In the genomic region with DNA sequence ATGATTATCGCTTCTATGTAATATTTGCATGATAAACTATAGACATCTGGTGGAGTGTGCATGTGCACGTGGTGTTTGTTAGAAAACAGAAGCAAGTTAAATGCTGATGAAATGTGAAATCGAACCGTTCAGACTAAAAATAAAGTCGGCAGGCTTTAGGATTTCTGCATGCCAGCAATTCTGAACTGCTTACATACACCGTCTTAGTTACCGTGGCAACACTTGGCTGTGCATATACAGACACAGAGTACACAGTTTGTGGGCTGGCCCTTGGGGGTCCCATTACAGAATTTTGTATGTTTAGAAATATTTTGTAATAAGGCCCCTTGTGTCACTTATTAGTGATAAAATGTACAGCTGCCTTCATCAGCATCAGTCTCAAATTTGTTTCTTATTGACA, we compare ENCODE assay signal across 28 cellular contexts.
"Had no signal": no experiment of that assay in that cellular context is flagged by ENCODE, and none has a peak within 500 bp of the region (broad histone marks: within the 10 kb centered on the region; RNA-seq: fewer than 3 reads in every experiment).

No MANE protein-coding gene starts in this region.

- H3K36me3 ChIP-seq: ascending aorta, brain microvascular endothelial cell had no signal

- H3K4me3 Mint-ChIP-seq: activated CD4-positive, alpha-beta memory T cell treated with anti-CD3 and anti-CD28 coated beads for 36 hours; activated CD4-positive, alpha-beta T cell treated with anti-CD3 and anti-CD28 coated beads, Interleukin-2, amount 10 ng/mL, durations not matched to agents 7 days and 5 days; activated naive CD8-positive, alpha-beta T cell treated with anti-CD3 and anti-CD28 coated beads, Interleukin-2, amount 50 U/mL, for 24 hours; activated T-cell treated with anti-CD3 and anti-CD28 coated beads, Interleukin-2, amount 50 U/mL, for 4 hours; T-cell had no signal

- H3K4me3 ChIP-seq: ascending aorta, SK-N-MC had no signal

- H3K9me3 ChIP-seq: ascending aorta had no signal

- DNase-seq: activated CD4-positive, alpha-beta memory T cell treated with anti-CD3 and anti-CD28 coated beads for 36 hours; activated CD4-positive, alpha-beta T cell treated with anti-CD3 and anti-CD28 coated beads, Interleukin-2, amount 10 ng/mL, durations not matched to agents 7 days and 5 days; activated CD4-positive, CD25-positive, alpha-beta regulatory T cell; activated CD8-positive, alpha-beta memory T cell treated with anti-CD3 and anti-CD28 coated beads for 24 hours; activated effector memory CD4-positive, alpha-beta T cell treated with anti-CD3 and anti-CD28 coated beads, Interleukin-2, amount 50 U/mL, for 16 hours; activated naive CD4-positive, alpha-beta T cell treated with Interleukin-2 at 50 U/mL for 16 hours; activated naive CD8-positive, alpha-beta T cell treated with anti-CD3 and anti-CD28 coated beads, Interleukin-2, amount 50 U/mL, for 24 hours; activated T-cell treated with anti-CD3 and anti-CD28 coated beads, Interleukin-2, amount 50 U/mL, for 4 hours; amniotic stem cell; brain microvascular endothelial cell; Karpas-422; MM.1S; NCI-H1105; NCI-H1436; NCI-H187 treated with DMSO at 0.1 percent for 48 hours; NCI-H2081 treated with DMSO at 0.1 percent for 48 hours; NCI-H2171; NCI-H2227 treated with DMSO at 0.1 percent for 48 hours; NCI-H446 treated with DMSO at 0.1 percent for 48 hours; NCI-H524 treated with DMSO at 0.1 percent for 48 hours; NCI-H82; T-cell; T-helper 2 cell; T1000 had no signal

- H3K27me3 ChIP-seq: ascending aorta, brain microvascular endothelial cell had no signal

- H3K4me1 Mint-ChIP-seq: activated CD4-positive, alpha-beta T cell treated with anti-CD3 and anti-CD28 coated beads, Interleukin-2, amount 10 ng/mL, durations not matched to agents 7 days and 5 days; activated naive CD8-positive, alpha-beta T cell treated with anti-CD3 and anti-CD28 coated beads, Interleukin-2, amount 50 U/mL, for 24 hours; T-cell had no signal

- H3K27ac ChIP-seq: ascending aorta, brain microvascular endothelial cell, SK-N-MC had no signal

- H3K27ac Mint-ChIP-seq: activated CD4-positive, alpha-beta memory T cell treated with anti-CD3 and anti-CD28 coated beads for 36 hours; activated CD4-positive, alpha-beta T cell treated with anti-CD3 and anti-CD28 coated beads, Interleukin-2, amount 10 ng/mL, durations not matched to agents 7 days and 5 days; activated naive CD4-positive, alpha-beta T cell treated with anti-CD3 and anti-CD28 coated beads, Interleukin-2, amount 50 U/mL, for 72 hours; activated naive CD8-positive, alpha-beta T cell treated with anti-CD3 and anti-CD28 coated beads, Interleukin-2, amount 50 U/mL, for 24 hours; T-cell had no signal

- H3K27me3 Mint-ChIP-seq: activated CD4-positive, alpha-beta memory T cell treated with anti-CD3 and anti-CD28 coated beads for 36 hours; activated CD4-positive, alpha-beta T cell treated with anti-CD3 and anti-CD28 coated beads, Interleukin-2, amount 10 ng/mL, durations not matched to agents 7 days and 5 days; activated naive CD8-positive, alpha-beta T cell treated with anti-CD3 and anti-CD28 coated beads, Interleukin-2, amount 50 U/mL, for 24 hours; T-cell had no signal

- ATAC-seq: activated naive CD4-positive, alpha-beta T cell treated with anti-CD3 and anti-CD28 coated beads, Interleukin-2, amount 50 U/mL, for 72 hours; activated naive CD8-positive, alpha-beta T cell treated with anti-CD3 and anti-CD28 coated beads, Interleukin-2, amount 50 U/mL, for 24 hours; activated T-cell treated with anti-CD3 and anti-CD28 coated beads, Interleukin-2, amount 50 U/mL, for 4 hours; Right ventricle myocardium inferior; T-cell had no signal

- H3K4me1 ChIP-seq: ascending aorta had no signal

- H3K36me3 Mint-ChIP-seq: activated CD4-positive, alpha-beta memory T cell treated with anti-CD3 and anti-CD28 coated beads for 36 hours; T-cell had no signal
